20 cellular contexts compared by ENCODE assay signal in genomic region chr22:49023879-49024774, GRCh38.
DNase-seq lines count a peak whose midpoint lies in the region; ATAC-seq and TF ChIP-seq lines count a peak whose summit lies in the region.
"Had no signal": no experiment of that assay in that cellular context is flagged by ENCODE, and none has a peak within 500 bp of the region (broad histone marks: within the 10 kb centered on the region; RNA-seq: fewer than 3 reads in every experiment).

No MANE protein-coding gene starts in this region.

- DNase-seq in Right ventricle myocardium inferior (ENCODE audit: missing footprints) (peak; percentile 59), right atrium auricular region (ENCODE audit: low spot score) (no peak), RPMI8226 (peak; percentile 20), lower lobe of right lung (peak; percentile 25), suprapubic skin (ENCODE audit: low spot score in 2 of 2) (peak; percentile 53 to 63), NCI-H187 treated with DMSO at 0.1 percent for 48 hours (lab: John Stamatoyannopoulos, UW) (no peak), cerebellum (ENCODE audit: low spot score) (no peak)
- DNase-seq: DMS53; GDM1; GOT3; HCEC 1CT; MV-4-11; NCI-H1417; NCI-H1694 treated with DMSO at 0.1 percent for 48 hours; NCI-H226; NCI-H524; NCI-H774; NK-92 treated with Interleukin-12 subunit alpha and Interleukin-12 subunit beta, amount 100 ng/mL, for 24 hours had no signal

- H3K27ac ChIP-seq in right atrium auricular region (no peak overlapping the region), lower lobe of right lung (no peak overlapping the region), suprapubic skin (no peak overlapping the region)
- H3K27ac ChIP-seq: C4-2B had no signal

- H3K27me3 ChIP-seq in right atrium auricular region: no peaks in the 10 kb centered on the region
- H3K27me3 ChIP-seq in lower lobe of right lung (ENCODE audit: low read depth): no peaks in the 10 kb centered on the region
- peaks cover 70% of the 10 kb centered on the region for H3K27me3 ChIP-seq in suprapubic skin

- no peak for TF ChIP-seq EP300 in suprapubic skin (IDR thresholded peaks at IDR 0.05)

- H3K9me3 ChIP-seq in right atrium auricular region: no peaks in the 10 kb centered on the region
- no peaks in the 10 kb centered on the region for H3K9me3 ChIP-seq in lower lobe of right lung
- H3K9me3 ChIP-seq in suprapubic skin: no peaks in the 10 kb centered on the region

- no peak for ATAC-seq in Right ventricle myocardium inferior
- no peak for ATAC-seq in lower lobe of right lung
- no peak for ATAC-seq in GM18505 (IDR thresholded peaks at IDR 0.05; ENCODE audit: unreplicated experiment)

- H3K36me3 ChIP-seq in right atrium auricular region: no peaks in the 10 kb centered on the region
- no peaks in the 10 kb centered on the region for H3K36me3 ChIP-seq in lower lobe of right lung
- H3K36me3 ChIP-seq in suprapubic skin: no peaks in the 10 kb centered on the region

- intact Hi-C loops in Right ventricle myocardium inferior (cut with DNase I) (no loop called here), lower lobe of right lung (cut with DNase I) (no loop called here)

- 82% methylated on average over 23 of the region's 38 CpGs for WGBS in suprapubic skin

- H3K4me1 ChIP-seq in right atrium auricular region: no peaks in the 10 kb centered on the region
- no peaks in the 10 kb centered on the region for H3K4me1 ChIP-seq in lower lobe of right lung
- no peaks in the 10 kb centered on the region for H3K4me1 ChIP-seq in suprapubic skin

- H3K4me3 ChIP-seq in right atrium auricular region (no peak overlapping the region), lower lobe of right lung (no peak overlapping the region), suprapubic skin (no peak overlapping the region)

- TF ChIP-seq CTCF in right atrium auricular region (IDR thresholded peaks at IDR 0.05) (no peak), lower lobe of right lung (IDR thresholded peaks at IDR 0.05) (no peak), suprapubic skin (IDR thresholded peaks at IDR 0.05) (no peak)

- TF ChIP-seq POLR2A in suprapubic skin (IDR thresholded peaks at IDR 0.05) (no peak), GM18505 (IDR thresholded peaks at IDR 0.05; ENCODE audit: borderline replicate concordance, extremely low read depth, insufficient read depth, insufficient read length) (no peak)

Comparison
In these comparisons a context has a peak if more than half of its experiments do, and no peak if none do; other contexts are left out.
1. DNase-seq: peak in Right ventricle myocardium inferior (single experiment), RPMI8226 (single experiment), lower lobe of right lung (single experiment) and suprapubic skin (2 of 2); none in right atrium auricular region (single experiment), NCI-H187 treated with DMSO at 0.1 percent for 48 hours (single experiment) and cerebellum (single experiment).